15 cellular contexts compared by ENCODE assay signal in genomic region chr10:62025901-62026879, GRCh38.
DNase-seq lines count a peak whose midpoint lies in the region; ATAC-seq and TF ChIP-seq lines count a peak whose summit lies in the region.
"Had no signal": no experiment of that assay in that cellular context is flagged by ENCODE, and none has a peak within 500 bp of the region (broad histone marks: within the 10 kb centered on the region; RNA-seq: fewer than 3 reads in every experiment).

No MANE protein-coding gene starts in this region.

- CTCF ChIA-PET in RWPE1 (lab: Yijun Ruan, JAX): interaction anchor here (0.5 to 0.6 kb wide), 3 partner anchors 12 to 249 kb away, joined by 3 read pairs; no protein-coding TSS in a partner anchor

- no peaks in the 10 kb centered on the region for H3K36me3 ChIP-seq in right lobe of liver
- H3K36me3 ChIP-seq: pancreas had no signal

- POLR2A ChIA-PET in RWPE1 (lab: Yijun Ruan, JAX; ENCODE audit: low non-redundant PET): interaction anchor here (0.5 to 1.1 kb wide), 3 partner anchors 54 to 533 kb away, joined by 3 to 11 read pairs (median 9); no protein-coding TSS in a partner anchor

- 83% methylated on average over 4 of the region's 4 CpGs for WGBS in right lobe of liver (ENCODE audit: insufficient coverage, low coverage, low lambda C conversion rate, missing lambda C conversion rate)

- H3K4me3 ChIP-seq in fibroblast of mammary gland (ENCODE audit: control insufficient read depth, low read depth, low read length): no peak overlapping the region
- H3K4me3 ChIP-seq in skin epidermis: no peak overlapping the region
- H3K4me3 ChIP-seq in right lobe of liver: no peak overlapping the region
- H3K4me3 ChIP-seq: pancreas had no signal

- H3K27ac ChIP-seq in RWPE1 (no peak overlapping the region), skin epidermis (peak overlapping the region in 15 of 21 experiments; percentile 18 to 76 (median 49)), right lobe of liver (no peak overlapping the region)
- H3K27ac ChIP-seq: pancreas, VCaP had no signal

- H3K9me3 ChIP-seq in right lobe of liver: no peaks in the 10 kb centered on the region
- H3K9me3 ChIP-seq: pancreas had no signal

- H3K4me1 ChIP-seq in right lobe of liver: peaks cover 0 to 14% (median 3%) of the 10 kb centered on the region in 4 donors
- H3K4me1 ChIP-seq: pancreas had no signal

- no peak for ATAC-seq in right lobe of liver

- TF ChIP-seq CTCF in RWPE1 (conservative IDR thresholded peaks at IDR 0.05; ENCODE audit: low read depth): no peak
- TF ChIP-seq CTCF in fibroblast of mammary gland (conservative IDR thresholded peaks at IDR 0.05; ENCODE audit: control insufficient read depth, insufficient read depth, low read depth, low read length): no peak
- TF ChIP-seq CTCF in right lobe of liver (IDR thresholded peaks at IDR 0.05): no peak

- no peak for TF ChIP-seq POLR2A in right lobe of liver (IDR thresholded peaks at IDR 0.05)

- DNase-seq in NCI-H82 (lab: John Stamatoyannopoulos, UW): peak; percentile 33
- DNase-seq in NCI-H82 treated with DMSO at 0.1 percent for 48 hours (lab: John Stamatoyannopoulos, UW; ENCODE audit: unreplicated experiment): no peak
- peak; percentile 74 for DNase-seq in RWPE1 (ENCODE audit: low spot score)
- DNase-seq in fibroblast of mammary gland (ENCODE audit: low read depth): peak; percentile 91
- no peak for DNase-seq in right lobe of liver
- no peak for DNase-seq in NCI-H748 (lab: John Stamatoyannopoulos, UW; ENCODE audit: unreplicated experiment)
- DNase-seq in T-helper 1 cell: no peak
- DNase-seq: activated T-cell treated with anti-CD3 and anti-CD28 coated beads, Interleukin-2, amount 50 U/mL, for 1 hour; central memory CD4-positive, alpha-beta T cell; DMS79 treated with DMSO at 0.1 percent for 48 hours; NCI-H446 treated with DMSO at 0.1 percent for 48 hours; pancreas; stimulated activated CD4-positive, alpha-beta T cell treated with anti-CD3 and anti-CD28 coated beads, Interleukin-4, amount 100 ng/mL, for 24 hours had no signal

- intact Hi-C loops in right lobe of liver (cut with DNase I): no loop called here

- H3K27me3 ChIP-seq in right lobe of liver: no peaks in the 10 kb centered on the region
- H3K27me3 ChIP-seq: pancreas had no signal

Comparison
In these comparisons a context has a peak if more than half of its experiments do, and no peak if none do; other contexts are left out.
1. DNase-seq: peak in NCI-H82 (single experiment), RWPE1 (single experiment) and fibroblast of mammary gland (single experiment); none in NCI-H82 treated with DMSO at 0.1 percent for 48 hours (single experiment), right lobe of liver (0 of 3), NCI-H748 (single experiment) and T-helper 1 cell (0 of 5).
2. H3K27ac ChIP-seq: peak in skin epidermis (15 of 21); none in RWPE1 (single experiment) and right lobe of liver (0 of 3).